1 cellular context compared by ENCODE assay signal in genomic region chr16:31216116-31216469, GRCh38.
TF ChIP-seq lines count a peak whose summit lies in the region.

No MANE protein-coding gene starts in this region.

TF ChIP-seq in H1, 55 proteins besides CTCF, POLR2A, EP300 and RAD21:
- no peak for TF ChIP-seq SIX5 (IDR thresholded peaks at IDR 0.05; ENCODE audit: low read depth, low read length)
